ENCODE assay signal across 8 cellular contexts in genomic region chr13:27425918-27426630, GRCh38. TPM values are rescaled to one million over a fixed set of nuclear protein-coding genes. Genes with fewer than 3 reads are reported as not detected.
DNase-seq lines count a peak whose midpoint lies in the region; ATAC-seq and TF ChIP-seq lines count a peak whose summit lies in the region.

No MANE protein-coding gene starts in this region.

- H3K36me3 ChIP-seq in neuron (ENCODE audit: insufficient read depth, low read length) = peaks cover 36% of the 10 kb centered on the region

- no peak overlapping the region for H2AFZ ChIP-seq in neuron (ENCODE audit: low read depth, low read length)

- peaks cover 24% of the 10 kb centered on the region for H3K4me1 ChIP-seq in neuron (ENCODE audit: insufficient read depth, low read length)

- H3K27me3 ChIP-seq in neuron (ENCODE audit: insufficient read depth, low read length) = no peaks in the 10 kb centered on the region

- H3K9me3 Mint-ChIP-seq in activated T-helper 2 cell treated with anti-CD3 and anti-CD28 coated beads, Interferon-gamma antibody, Interleukin-2, Interleukin-4, amounts not matched to agents 10 μg/mL and 5 μg/mL and 100 μg/mL, durations not matched to agents 14 hours and 24 hours and 36 hours = no peaks in the 10 kb centered on the region

- DNase-seq in COLO829 (ENCODE audit: low spot score) = peak; percentile 74
- DNase-seq in HT1080 (ENCODE audit: low read depth) = peak; percentile 93
- peak; percentile 94 for DNase-seq in RKO (ENCODE audit: low spot score)
- DNase-seq in activated T-helper 2 cell treated with anti-CD3 and anti-CD28 coated beads, Interferon-gamma antibody, Interleukin-2, Interleukin-4, amounts not matched to agents 10 μg/mL and 5 μg/mL and 100 μg/mL, durations not matched to agents 14 hours and 24 hours and 36 hours (ENCODE audit: low spot score) = peak; percentile 75
- peak; percentile 89 for DNase-seq in fibroblast of villous mesenchyme (ENCODE audit: low read depth)

- H3K27ac Mint-ChIP-seq in activated T-helper 2 cell treated with anti-CD3 and anti-CD28 coated beads, Interferon-gamma antibody, Interleukin-2, Interleukin-4, amounts not matched to agents 10 μg/mL and 5 μg/mL and 100 μg/mL, durations not matched to agents 14 hours and 24 hours and 36 hours = peak overlapping the region; percentile 94

- peaks cover 41% of the 10 kb centered on the region for H3K4me1 Mint-ChIP-seq in activated T-helper 2 cell treated with anti-CD3 and anti-CD28 coated beads, Interferon-gamma antibody, Interleukin-2, Interleukin-4, amounts not matched to agents 10 μg/mL and 5 μg/mL and 100 μg/mL, durations not matched to agents 14 hours and 24 hours and 36 hours (ENCODE audit: low read depth)

- H3K27ac ChIP-seq in temporal lobe (ENCODE audit: low read depth, low read length) = peak overlapping the region; percentile 77

- peaks cover 45% of the 10 kb centered on the region for H3K36me3 Mint-ChIP-seq in activated T-helper 2 cell treated with anti-CD3 and anti-CD28 coated beads, Interferon-gamma antibody, Interleukin-2, Interleukin-4, amounts not matched to agents 10 μg/mL and 5 μg/mL and 100 μg/mL, durations not matched to agents 14 hours and 24 hours and 36 hours (ENCODE audit: low read depth)

- ATAC-seq in GM21360 (IDR thresholded peaks at IDR 0.05; ENCODE audit: unreplicated experiment) = peak; percentile 52

- H3K4me3 ChIP-seq in fibroblast of villous mesenchyme (ENCODE audit: low read depth, low read length) = peak overlapping the region; percentile 75
- peak overlapping the region; percentile 78 for H3K4me3 ChIP-seq in neuron (ENCODE audit: low read length)

- intact Hi-C loops in activated T-helper 2 cell treated with anti-CD3 and anti-CD28 coated beads, Interferon-gamma antibody, Interleukin-2, Interleukin-4, amounts not matched to agents 10 μg/mL and 5 μg/mL and 100 μg/mL, durations not matched to agents 14 hours and 24 hours and 36 hours (cut with micrococcal nuclease) = loop anchor here (1.0 to 10.0 kb wide), 6 partner anchors 20 to 709 kb away; partner anchors contain the start of genes LNX2, MTIF3, PAN3 and POLR1D

- H3K9me3 ChIP-seq in neuron (ENCODE audit: low read length) = no peaks in the 10 kb centered on the region

- TF ChIP-seq CTCF in fibroblast of villous mesenchyme (IDR thresholded peaks at IDR 0.05; ENCODE audit: insufficient read depth, low read depth, low read length) = peak; percentile 48

- peak overlapping the region; percentile 89 for H3K4me3 Mint-ChIP-seq in activated T-helper 2 cell treated with anti-CD3 and anti-CD28 coated beads, Interferon-gamma antibody, Interleukin-2, Interleukin-4, amounts not matched to agents 10 μg/mL and 5 μg/mL and 100 μg/mL, durations not matched to agents 14 hours and 24 hours and 36 hours (ENCODE audit: low read depth)

- no peaks in the 10 kb centered on the region for H3K27me3 Mint-ChIP-seq in activated T-helper 2 cell treated with anti-CD3 and anti-CD28 coated beads, Interferon-gamma antibody, Interleukin-2, Interleukin-4, amounts not matched to agents 10 μg/mL and 5 μg/mL and 100 μg/mL, durations not matched to agents 14 hours and 24 hours and 36 hours (ENCODE audit: low read depth)

RNA-seq across cellular contexts. Expression of gene GTF3A, which starts 1.7 kb away (rescaled TPM):
- total RNA-seq in HT1080 (2014; rRNA removed; shearing (Covaris generic)) = 108 and 127 TPM in 2 replicates
- polyA plus RNA-seq in HT1080 (2015; cell fraction: cytosol; rRNA removed) = 90.0 and 96.9 TPM in 2 replicates
- 26.1 and 29.4 TPM in 2 replicates for polyA plus RNA-seq in HT1080 (2015; cell fraction: nucleus; rRNA removed)
- 251 and 253 TPM in 2 replicates for total RNA-seq in activated T-helper 2 cell treated with anti-CD3 and anti-CD28 coated beads, Interferon-gamma antibody, Interleukin-2, Interleukin-4, amounts not matched to agents 10 μg/mL and 5 μg/mL and 100 μg/mL, durations not matched to agents 14 hours and 24 hours and 36 hours
- 109 and 111 TPM in 2 replicates for total RNA-seq in fibroblast of villous mesenchyme
- total RNA-seq in temporal lobe = 52.1 TPM

RNA-seq across cellular contexts. Expression of gene MTIF3, which starts 24.3 kb away (rescaled TPM):
- total RNA-seq in HT1080 (2014; rRNA removed; shearing (Covaris generic)) = 25.0 and 40.3 TPM in 2 replicates
- 40.8 and 59.2 TPM in 2 replicates for polyA plus RNA-seq in HT1080 (2015; cell fraction: cytosol; rRNA removed)
- 31.8 and 31.9 TPM in 2 replicates for polyA plus RNA-seq in HT1080 (2015; cell fraction: nucleus; rRNA removed)
- total RNA-seq in activated T-helper 2 cell treated with anti-CD3 and anti-CD28 coated beads, Interferon-gamma antibody, Interleukin-2, Interleukin-4, amounts not matched to agents 10 μg/mL and 5 μg/mL and 100 μg/mL, durations not matched to agents 14 hours and 24 hours and 36 hours = 25.0 and 32.0 TPM in 2 replicates
- total RNA-seq in fibroblast of villous mesenchyme (52.5 and 66.1 TPM in 2 replicates), temporal lobe (21.9 TPM)

Comparison
In these comparisons a context has a peak if more than half of its experiments do, and no peak if none do; other contexts are left out.
1. Peak in every context shown above with its lines: DNase-seq, ATAC-seq, H3K4me3 ChIP-seq and H3K27ac ChIP-seq.